Comparison of ENCODE assay signal across 20 cellular contexts in genomic region chr21:44568261-44568660, GRCh38. TPM values are rescaled to one million over a fixed set of nuclear protein-coding genes. Genes with fewer than 3 reads are reported as not detected.
DNase-seq lines count a peak whose midpoint lies in the region; ATAC-seq, FAIRE-seq and TF ChIP-seq lines count a peak whose summit lies in the region.
"Had no signal": no experiment of that assay in that cellular context is flagged by ENCODE, and none has a peak within 500 bp of the region (broad histone marks: within the 10 kb centered on the region; RNA-seq: fewer than 3 reads in every experiment).

No MANE protein-coding gene starts in this region.

- H3K27ac ChIP-seq in H1 (ENCODE audit: low read depth, low read length), result no peak overlapping the region
- H3K27ac ChIP-seq: BLaER1 treated with 17β-estradiol and CSF1 and Interleukin-3, amounts not matched to agents 10 nM and 100 nM had no signal

- no peak overlapping the region for H4K5ac ChIP-seq in H1 (ENCODE audit: insufficient read length, low read depth, low read length)

- TF ChIP-seq RAD21 in H1 (IDR thresholded peaks at IDR 0.05 in 1 of 2, conservative IDR thresholded peaks at IDR 0.05 in 1 of 2; ENCODE audit: low read depth in 2 of 2, low read length in 2 of 2), result no peak

- H3K23me2 ChIP-seq in H1 (ENCODE audit: low read depth, low read length), result no peaks in the 10 kb centered on the region; the same call in 1 of the 2 replicates

- no peak for TF ChIP-seq EP300 in H1 (IDR thresholded peaks at IDR 0.05; ENCODE audit: borderline replicate concordance in 1 of 2, low read depth in 2 of 2, low read length in 2 of 2)

- POLR2A ChIA-PET in H1 (lab: Charles Lee; ENCODE audit: partially characterized antibody), result no interaction called here

- H4K20me1 ChIP-seq in H1 (replicated peaks in 1 of 2; ENCODE audit: control insufficient read depth in 1 of 2, insufficient read depth in 2 of 2, low read length in 2 of 2), result no peaks in the 10 kb centered on the region
- H4K20me1 ChIP-seq: BLaER1 treated with 17β-estradiol and CSF1 and Interleukin-3, amounts not matched to agents 10 nM and 100 nM had no signal

- no peak overlapping the region for H3K9ac ChIP-seq in H1 (replicated peaks in 1 of 4; ENCODE audit: extremely low read depth in 1 of 4, low read depth in 3 of 4, low read length in 3 of 4)
- H3K9ac ChIP-seq: BLaER1 treated with 17β-estradiol and CSF1 and Interleukin-3, amounts not matched to agents 10 nM and 100 nM had no signal

- 91% methylated on average over 12 of the region's 12 CpGs; no CpG with 5 or more reads in 1 of the 2 experiments for WGBS in H1 (ENCODE audit: extremely low coverage in 1 of 2, insufficient coverage in 1 of 2, insufficient read length in 1 of 2, insufficient replicate concordance in 2 of 2, low coverage in 1 of 2, low lambda C conversion rate in 2 of 2, missing lambda C conversion rate in 1 of 2), 2 experiments

- H3K9me3 Mint-ChIP-seq in stimulated activated naive B cell treated with anti-CD40 and anti-IgM and Interleukin-4, amounts not matched to agents 10 μg/mL and 1 μg/mL and 100 μg/mL, for 72 hours, result peaks cover 4 to 7% of the 10 kb centered on the region in 2 donors

- no peak overlapping the region for H2BK15ac ChIP-seq in H1 (ENCODE audit: low read length)

- H2BK120ac ChIP-seq in H1 (replicated peaks; ENCODE audit: low read depth, low read length), result no peak overlapping the region

- H3K4me3 ChIP-seq in H1 (ENCODE audit: extremely low read depth in 1 of 4, insufficient read depth in 2 of 4, low read depth in 3 of 4, low read length in 4 of 4), result no peak overlapping the region
- H3K4me3 ChIP-seq: BLaER1 treated with 17β-estradiol and CSF1 and Interleukin-3, amounts not matched to agents 10 nM and 100 nM had no signal

- no peak overlapping the region for H2AK5ac ChIP-seq in H1 (ENCODE audit: low read depth, low read length)

- no peak overlapping the region for H3K56ac ChIP-seq in H1 (replicated peaks; ENCODE audit: insufficient read length, low read depth, low read length)

- peak overlapping the region; percentile 28 for H3K27ac Mint-ChIP-seq in stimulated activated naive B cell treated with anti-CD40 and anti-IgM and Interleukin-4, amounts not matched to agents 10 μg/mL and 1 μg/mL and 100 μg/mL, for 72 hours
- H3K27ac Mint-ChIP-seq: CD4-positive, CD25-positive, alpha-beta regulatory T cell had no signal

- H3K4me3 Mint-ChIP-seq in stimulated activated naive B cell treated with anti-CD40 and anti-IgM and Interleukin-4, amounts not matched to agents 10 μg/mL and 1 μg/mL and 100 μg/mL, for 72 hours, result no peak overlapping the region
- H3K4me3 Mint-ChIP-seq: CD4-positive, CD25-positive, alpha-beta regulatory T cell; IgD-negative memory B cell had no signal

- no peaks in the 10 kb centered on the region for H3K79me1 ChIP-seq in H1 (ENCODE audit: low read depth, low read length)

- no peak overlapping the region; the same call in 1 of the 2 replicates for H3K18ac ChIP-seq in H1 (ENCODE audit: extremely low read depth, low read length)

- no peak overlapping the region for H2BK5ac ChIP-seq in H1 (ENCODE audit: low read depth, low read length)

- no peak overlapping the region for H4K91ac ChIP-seq in H1 (replicated peaks; ENCODE audit: insufficient read length, low read length)

- H2BK12ac ChIP-seq in H1 (ENCODE audit: low read depth, low read length), result no peak overlapping the region

- peak overlapping the region; percentile 57; the same call in 1 of the 2 replicates for H4K8ac ChIP-seq in H1 (ENCODE audit: extremely low read depth, insufficient read depth, low read length)

- DNase-seq in D341Med (ENCODE audit: low spot score) (peak; percentile 24), H1 (ENCODE audit: low read depth in 1 of 2, low spot score in 2 of 2) (no peak), mesenteric fat pad (ENCODE audit: low spot score) (peak; percentile 85), NCI-H2107 treated with DMSO at 0.1 percent for 48 hours (lab: John Stamatoyannopoulos, UW; ENCODE audit: unreplicated experiment) (no peak)
- DNase-seq in stimulated activated naive B cell treated with anti-CD40 and anti-IgM and Interleukin-4, amounts not matched to agents 10 μg/mL and 1 μg/mL and 100 μg/mL, for 72 hours, result no peak
- DNase-seq: ACHN; Calu3; CD4-positive, CD25-positive, alpha-beta regulatory T cell; DMS153; DMS79 treated with DMSO at 0.1 percent for 48 hours; EL had no signal

- no peak overlapping the region for H3K4me2 ChIP-seq in H1 (ENCODE audit: insufficient read depth in 1 of 2, low read depth in 2 of 2, low read length in 2 of 2)

- no peak overlapping the region for H2BK20ac ChIP-seq in H1 (ENCODE audit: low read length)

- H3K4me1 Mint-ChIP-seq in stimulated activated naive B cell treated with anti-CD40 and anti-IgM and Interleukin-4, amounts not matched to agents 10 μg/mL and 1 μg/mL and 100 μg/mL, for 72 hours, result peaks cover 8 to 22% of the 10 kb centered on the region in 2 donors

- no peak for FAIRE-seq in H1 (lab: Jason Lieb, UNC)
- FAIRE-seq: G401.6, GM12892 had no signal

- TF ChIP-seq POLR2A in H1 (IDR thresholded peaks at IDR 0.05; ENCODE audit: control extremely low read depth in 1 of 2, low read depth in 2 of 2, low read length in 2 of 2), result no peak

- no peaks in the 10 kb centered on the region for H3K36me3 ChIP-seq in H1 (ENCODE audit: control insufficient read depth in 2 of 4, insufficient read depth in 4 of 4, low read length in 3 of 4)
- H3K36me3 ChIP-seq: BLaER1 treated with 17β-estradiol and CSF1 and Interleukin-3, amounts not matched to agents 10 nM and 100 nM had no signal

- CTCF ChIA-PET in H1 (lab: Charles Lee; ENCODE audit: partially characterized antibody), result interaction anchor here (0.7 to 1.6 kb wide), 4 partner anchors 10 to 41 kb away, joined by 3 to 5 read pairs (median 3); partner anchors contain the start of genes KRTAP10-3 and KRTAP10-5

- H3K79me2 ChIP-seq in H1 (ENCODE audit: control insufficient read depth in 1 of 2, insufficient read depth in 2 of 2, low read length in 2 of 2), result no peaks in the 10 kb centered on the region

- H3K27me3 ChIP-seq in H1 (replicated peaks in 1 of 4; ENCODE audit: control insufficient read depth in 3 of 4, extremely low read depth in 1 of 4, insufficient read depth in 3 of 4, low read length in 3 of 4), result no peaks in the 10 kb centered on the region
- H3K27me3 ChIP-seq: BLaER1 treated with 17β-estradiol and CSF1 and Interleukin-3, amounts not matched to agents 10 nM and 100 nM had no signal

- no peak overlapping the region for H3K23ac ChIP-seq in H1 (ENCODE audit: insufficient read length)

- H3K27me3 Mint-ChIP-seq in stimulated activated naive B cell treated with anti-CD40 and anti-IgM and Interleukin-4, amounts not matched to agents 10 μg/mL and 1 μg/mL and 100 μg/mL, for 72 hours, result peaks cover 22 to 41% of the 10 kb centered on the region in 2 donors

- H2AFZ ChIP-seq in H1 (ENCODE audit: low read length), result no peak overlapping the region; the same call in 1 of the 2 replicates

- no peak overlapping the region for H3K14ac ChIP-seq in H1 (ENCODE audit: insufficient read length)

- ATAC-seq in stimulated activated naive B cell treated with anti-CD40 and anti-IgM and Interleukin-4, amounts not matched to agents 10 μg/mL and 1 μg/mL and 100 μg/mL, for 72 hours (replicated peaks), result no peak
- ATAC-seq in GM19023 (IDR thresholded peaks at IDR 0.05; ENCODE audit: unreplicated experiment) (no peak), HG02870 (IDR thresholded peaks at IDR 0.05; ENCODE audit: unreplicated experiment) (no peak)

- H3K4ac ChIP-seq in H1 (replicated peaks; ENCODE audit: insufficient read length, low read depth, low read length), result no peak overlapping the region

- no peak for TF ChIP-seq CTCF in H1 (IDR thresholded peaks at IDR 0.05; ENCODE audit: control extremely low read depth in 1 of 3, insufficient read depth in 1 of 3, low read depth in 1 of 3, low read length in 3 of 3)

- H3K9me3 ChIP-seq in H1 (ENCODE audit: insufficient read depth in 2 of 2, low read depth in 1 of 2, low read length in 1 of 2), result peaks cover 7 to 13% of the 10 kb centered on the region in 2 experiments; a peak in 3 of 4 replicates

- peaks cover 0 to 4% of the 10 kb centered on the region in 2 donors for H3K36me3 Mint-ChIP-seq in stimulated activated naive B cell treated with anti-CD40 and anti-IgM and Interleukin-4, amounts not matched to agents 10 μg/mL and 1 μg/mL and 100 μg/mL, for 72 hours
- H3K36me3 Mint-ChIP-seq: CD4-positive, CD25-positive, alpha-beta regulatory T cell had no signal

- peaks cover 0 to 3% (median 0%) of the 10 kb centered on the region in 4 experiments; a peak in 1 of 7 replicates for H3K4me1 ChIP-seq in H1 (replicated peaks in 1 of 4; ENCODE audit: control insufficient read depth in 3 of 4, insufficient read depth in 4 of 4, low read length in 3 of 4)

RNA-seq across cellular contexts. Expression of gene KRTAP10-4, which starts 5.3 kb away (rescaled TPM):
- not detected in 2 replicates for total RNA-seq in H1 (2021; fragmentation: NEBNext Ultra II Directional; extraction: Animal tissue kit (Norgen Biotek cat#: 25700))
- polyA plus RNA-seq in H1 (2011; rRNA removed), result not detected in 2 replicates
- polyA plus RNA-seq in H1 (2011; cell fraction: cytosol; rRNA removed), result not detected
- 0.09 TPM for polyA plus RNA-seq in H1 (2011; cell fraction: nucleus; rRNA removed)
- polyA plus RNA-seq in H1 (2012, experiment 1 of 2), result not detected in 4 replicates
- not detected for polyA plus RNA-seq in H1 (2012, experiment 2 of 2)
- polyA plus RNA-seq in H1 (2013, experiment 1 of 2), result not detected
- polyA plus RNA-seq in H1 (2013, experiment 2 of 2), result not detected
- not detected in 2 replicates for polyA minus RNA-seq in H1 (2011; rRNA and poly(A)+ RNA removed)
- polyA minus RNA-seq in H1 (2011; cell fraction: cytosol; rRNA and poly(A)+ RNA removed), result not detected
- not detected for polyA minus RNA-seq in H1 (2011; cell fraction: nucleus; rRNA and poly(A)+ RNA removed)
- not detected for total RNA-seq in mesenteric fat pad
- total RNA-seq: A172; Calu3; CD4-positive, CD25-positive, alpha-beta regulatory T cell; H7; HT1080 had no signal
- polyA plus RNA-seq: CD4-positive, CD25-positive, alpha-beta regulatory T cell; IgD-negative memory B cell had no signal

RNA-seq across cellular contexts. Expression of gene KRTAP10-3, which starts 9.7 kb away (rescaled TPM):
- not detected in 2 replicates for total RNA-seq in H1 (2021; fragmentation: NEBNext Ultra II Directional; extraction: Animal tissue kit (Norgen Biotek cat#: 25700))
- 0.16 TPM in 1 of 2 replicates, not detected in the other for polyA plus RNA-seq in H1 (2011; rRNA removed)
- not detected for polyA plus RNA-seq in H1 (2011; cell fraction: cytosol; rRNA removed)
- 0.20 TPM for polyA plus RNA-seq in H1 (2011; cell fraction: nucleus; rRNA removed)
- polyA plus RNA-seq in H1 (2012, experiment 1 of 2), result not detected in 4 replicates
- not detected for polyA plus RNA-seq in H1 (2012, experiment 2 of 2)
- not detected for polyA plus RNA-seq in H1 (2013, experiment 1 of 2)
- polyA plus RNA-seq in H1 (2013, experiment 2 of 2), result not detected
- 0.19 TPM in 1 of 2 replicates, not detected in the other for polyA minus RNA-seq in H1 (2011; rRNA and poly(A)+ RNA removed)
- not detected for polyA minus RNA-seq in H1 (2011; cell fraction: cytosol; rRNA and poly(A)+ RNA removed)
- polyA minus RNA-seq in H1 (2011; cell fraction: nucleus; rRNA and poly(A)+ RNA removed), result 1.9 TPM
- total RNA-seq in mesenteric fat pad, result not detected
- total RNA-seq: A172; Calu3; CD4-positive, CD25-positive, alpha-beta regulatory T cell; H7; HT1080 had no signal
- polyA plus RNA-seq: CD4-positive, CD25-positive, alpha-beta regulatory T cell; IgD-negative memory B cell had no signal

RNA-seq across cellular contexts. Expression of gene KRTAP10-5, which starts 12.1 kb away (rescaled TPM):
- not detected in 2 replicates for total RNA-seq in H1 (2021; fragmentation: NEBNext Ultra II Directional; extraction: Animal tissue kit (Norgen Biotek cat#: 25700))
- 0.08 and 0.09 TPM in 2 replicates for polyA plus RNA-seq in H1 (2011; rRNA removed)
- polyA plus RNA-seq in H1 (2011; cell fraction: cytosol; rRNA removed), result not detected
- not detected for polyA plus RNA-seq in H1 (2011; cell fraction: nucleus; rRNA removed)
- polyA plus RNA-seq in H1 (2012, experiment 1 of 2), result not detected in 4 replicates
- polyA plus RNA-seq in H1 (2012, experiment 2 of 2), result not detected
- polyA plus RNA-seq in H1 (2013, experiment 1 of 2), result not detected
- not detected for polyA plus RNA-seq in H1 (2013, experiment 2 of 2)
- 0.15 and 0.22 TPM in 2 replicates for polyA minus RNA-seq in H1 (2011; rRNA and poly(A)+ RNA removed)
- polyA minus RNA-seq in H1 (2011; cell fraction: cytosol; rRNA and poly(A)+ RNA removed), result not detected
- polyA minus RNA-seq in H1 (2011; cell fraction: nucleus; rRNA and poly(A)+ RNA removed), result not detected
- not detected for total RNA-seq in mesenteric fat pad
- total RNA-seq: A172; Calu3; CD4-positive, CD25-positive, alpha-beta regulatory T cell; H7; HT1080 had no signal
- polyA plus RNA-seq: CD4-positive, CD25-positive, alpha-beta regulatory T cell; IgD-negative memory B cell had no signal

RNA-seq across cellular contexts. Expression of gene KRTAP10-2, which starts 17.0 kb away (rescaled TPM):
- not detected in 2 replicates for total RNA-seq in H1 (2021; fragmentation: NEBNext Ultra II Directional; extraction: Animal tissue kit (Norgen Biotek cat#: 25700))
- polyA plus RNA-seq in H1 (2011; rRNA removed), result 0.06 and 0.11 TPM in 2 replicates
- polyA plus RNA-seq in H1 (2011; cell fraction: cytosol; rRNA removed), result not detected
- 0.13 TPM for polyA plus RNA-seq in H1 (2011; cell fraction: nucleus; rRNA removed)
- 0.16 TPM in 1 of 4 replicates, not detected in the others for polyA plus RNA-seq in H1 (2012, experiment 1 of 2)
- not detected for polyA plus RNA-seq in H1 (2012, experiment 2 of 2)
- polyA plus RNA-seq in H1 (2013, experiment 1 of 2), result not detected
- polyA plus RNA-seq in H1 (2013, experiment 2 of 2), result not detected
- polyA minus RNA-seq in H1 (2011; rRNA and poly(A)+ RNA removed), result 0.38 and 0.51 TPM in 2 replicates
- polyA minus RNA-seq in H1 (2011; cell fraction: cytosol; rRNA and poly(A)+ RNA removed), result not detected
- not detected for polyA minus RNA-seq in H1 (2011; cell fraction: nucleus; rRNA and poly(A)+ RNA removed)
- total RNA-seq in mesenteric fat pad, result not detected
- total RNA-seq: A172; Calu3; CD4-positive, CD25-positive, alpha-beta regulatory T cell; H7; HT1080 had no signal
- polyA plus RNA-seq: CD4-positive, CD25-positive, alpha-beta regulatory T cell; IgD-negative memory B cell had no signal

RNA-seq across cellular contexts. Expression of gene KRTAP10-6, which starts 24.0 kb away (rescaled TPM):
- not detected in 2 replicates for total RNA-seq in H1 (2021; fragmentation: NEBNext Ultra II Directional; extraction: Animal tissue kit (Norgen Biotek cat#: 25700))
- 0.12 and 0.33 TPM in 2 replicates for polyA plus RNA-seq in H1 (2011; rRNA removed)
- polyA plus RNA-seq in H1 (2011; cell fraction: cytosol; rRNA removed), result not detected
- polyA plus RNA-seq in H1 (2011; cell fraction: nucleus; rRNA removed), result 0.26 TPM
- polyA plus RNA-seq in H1 (2012, experiment 1 of 2), result 0.15 TPM in 1 of 4 replicates, not detected in the others
- polyA plus RNA-seq in H1 (2012, experiment 2 of 2), result not detected
- polyA plus RNA-seq in H1 (2013, experiment 1 of 2), result not detected
- 0.06 TPM for polyA plus RNA-seq in H1 (2013, experiment 2 of 2)
- polyA minus RNA-seq in H1 (2011; rRNA and poly(A)+ RNA removed), result 0.47 and 0.78 TPM in 2 replicates
- polyA minus RNA-seq in H1 (2011; cell fraction: cytosol; rRNA and poly(A)+ RNA removed), result not detected
- 1.2 TPM for polyA minus RNA-seq in H1 (2011; cell fraction: nucleus; rRNA and poly(A)+ RNA removed)
- not detected for total RNA-seq in mesenteric fat pad
- total RNA-seq: A172; Calu3; CD4-positive, CD25-positive, alpha-beta regulatory T cell; H7; HT1080 had no signal
- polyA plus RNA-seq: CD4-positive, CD25-positive, alpha-beta regulatory T cell; IgD-negative memory B cell had no signal

Comparison
In these comparisons a context has a peak if more than half of its experiments do, and no peak if none do; other contexts are left out.
1. DNase-seq: peak in D341Med (single experiment) and mesenteric fat pad (single experiment); none in H1 (0 of 2), stimulated activated naive B cell treated with anti-CD40 and anti-IgM and Interleukin-4, amounts not matched to agents 10 μg/mL and 1 μg/mL and 100 μg/mL, for 72 hours (single experiment) and NCI-H2107 treated with DMSO at 0.1 percent for 48 hours (single experiment).